In genomic region chr6:24489470-24489869, GRCh38 we compare ENCODE assay signal across 12 cellular contexts.
"Had no signal": no experiment of that assay in that cellular context is flagged by ENCODE, and none has a peak within 500 bp of the region (broad histone marks: within the 10 kb centered on the region; RNA-seq: fewer than 3 reads in every experiment).

Gene GPLD1, minus strand, starts transcription at chr6:24489578. Its CDS starts 67 bp downstream, at chr6:24489511.

- H3K27me3 Mint-ChIP-seq: activated CD4-positive, alpha-beta T cell treated with anti-CD3 and anti-CD28 coated beads for 36 hours; activated CD8-positive, alpha-beta T cell treated with anti-CD3 and anti-CD28 coated beads for 36 hours had no signal

- H3K27me3 ChIP-seq: hepatocyte had no signal

- H3K79me2 ChIP-seq: hepatocyte had no signal

- H3K4me3 ChIP-seq: hepatocyte had no signal

- H3K27ac Mint-ChIP-seq: activated CD4-positive, alpha-beta T cell treated with anti-CD3 and anti-CD28 coated beads for 36 hours; activated CD8-positive, alpha-beta T cell treated with anti-CD3 and anti-CD28 coated beads for 36 hours; nephron; T-helper 1 cell treated with Interleukin-12 subunit alpha and Interleukin-12 subunit beta and Interleukin-4 antibody, amounts not matched to agents 30 μg/mL and 1 μg/mL, for 36 hours had no signal

- H2AFZ ChIP-seq: hepatocyte had no signal

- H3K4me3 Mint-ChIP-seq: activated CD4-positive, alpha-beta T cell treated with anti-CD3 and anti-CD28 coated beads for 36 hours; activated CD8-positive, alpha-beta T cell treated with anti-CD3 and anti-CD28 coated beads for 36 hours; activated T-cell treated with anti-CD3 and anti-CD28 coated beads, Interleukin-2, amount 50 U/mL, for 4 hours; T-helper 1 cell treated with Interleukin-12 subunit alpha and Interleukin-12 subunit beta and Interleukin-4 antibody, amounts not matched to agents 30 μg/mL and 1 μg/mL, for 36 hours had no signal

- DNase-seq: activated CD4-positive, alpha-beta T cell treated with anti-CD3 and anti-CD28 coated beads for 36 hours; activated CD8-positive, alpha-beta T cell treated with anti-CD3 and anti-CD28 coated beads for 36 hours; activated effector memory CD4-positive, alpha-beta T cell treated with Interleukin-2 at 50 U/mL for 16 hours; activated naive CD4-positive, alpha-beta T cell treated with anti-CD3 and anti-CD28 coated beads, Interleukin-2, amount 50 U/mL, for 16 hours; activated T-cell treated with anti-CD3 and anti-CD28 coated beads, Interleukin-2, amount 50 U/mL, for 4 hours; dermis blood vessel endothelial cell; left ventricle myocardium superior; stimulated activated naive CD4-positive, alpha-beta T cell had no signal

- H3K9me3 Mint-ChIP-seq: activated CD8-positive, alpha-beta T cell treated with anti-CD3 and anti-CD28 coated beads for 36 hours; activated T-cell treated with anti-CD3 and anti-CD28 coated beads, Interleukin-2, amount 50 U/mL, for 4 hours; nephron; T-helper 1 cell treated with Interleukin-12 subunit alpha and Interleukin-12 subunit beta and Interleukin-4 antibody, amounts not matched to agents 30 μg/mL and 1 μg/mL, for 36 hours had no signal

- H3K4me2 ChIP-seq: hepatocyte had no signal

- H3K27ac ChIP-seq: epithelial cell of prostate, hepatocyte had no signal
